8 cellular contexts compared by ENCODE assay signal in the genomic region with DNA sequence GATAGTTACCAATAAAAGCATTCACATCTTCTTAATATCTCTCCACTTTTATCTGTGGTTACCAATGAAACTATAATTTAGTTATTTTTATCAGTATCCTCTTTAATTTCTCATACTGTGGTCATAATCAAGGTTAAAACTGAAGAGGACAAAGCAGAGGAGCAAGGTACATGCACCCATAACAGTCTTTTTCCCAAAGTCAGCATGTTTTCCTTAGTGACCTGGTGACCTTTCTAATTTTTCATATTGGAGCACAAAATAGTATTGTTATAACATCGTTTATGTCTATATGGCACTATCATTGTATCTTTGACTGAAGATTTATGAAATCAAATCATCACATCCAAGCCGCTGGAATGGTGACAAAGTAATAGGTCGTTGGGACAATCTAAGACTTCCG.
"Had no signal": no experiment of that assay in that cellular context is flagged by ENCODE, and none has a peak within 500 bp of the region (broad histone marks: within the 10 kb centered on the region; RNA-seq: fewer than 3 reads in every experiment).

No MANE protein-coding gene starts in this region.

- FAIRE-seq: G401.6, GM12878, GM12891, GM12892, GM18507, GM19239 had no signal

- ATAC-seq: GM12878 had no signal

- DNase-seq: GDM1, GF-D8 had no signal

- H3K4me3 ChIP-seq: GM12878 had no signal
